ENCODE assay signal across 11 cellular contexts in genomic region chr19:7914598-7915045, GRCh38. TPM values are rescaled to one million over a fixed set of nuclear protein-coding genes. Genes with fewer than 3 reads are reported as not detected.
DNase-seq lines count a peak whose midpoint lies in the region; ATAC-seq and TF ChIP-seq lines count a peak whose summit lies in the region.
"Had no signal": no experiment of that assay in that cellular context is flagged by ENCODE, and none has a peak within 500 bp of the region (broad histone marks: within the 10 kb centered on the region; RNA-seq: fewer than 3 reads in every experiment).

TSS of gene TGFBR3L (plus strand) at chr19:7914830.

- H3K79me2 ChIP-seq in mammary epithelial cell (ENCODE audit: insufficient read depth, low read length) = no peaks in the 10 kb centered on the region

- H3K27ac Mint-ChIP-seq in MCF 10A (ENCODE audit: low read depth, unreplicated experiment) (no peak within 1 kb of the TSS), glutamatergic neuron (ENCODE audit: unreplicated experiment) (no peak within 1 kb of the TSS)
- H3K27ac Mint-ChIP-seq in stimulated activated naive B cell treated with anti-CD40 and anti-IgM and Interleukin-4, amounts not matched to agents 10 μg/mL and 1 μg/mL and 100 μg/mL, for 72 hours = no peak within 1 kb of the TSS

- intact Hi-C loops in MCF 10A (cut with micrococcal nuclease) (no loop called here), mammary epithelial cell (cut with micrococcal nuclease) (no loop called here)

- H3K4me1 Mint-ChIP-seq in MCF 10A (ENCODE audit: insufficient read depth, unreplicated experiment) (peaks cover 3% of the 10 kb centered on the region), glutamatergic neuron (ENCODE audit: low read depth, unreplicated experiment) (peaks cover 2% of the 10 kb centered on the region)
- H3K4me1 Mint-ChIP-seq in stimulated activated naive B cell treated with anti-CD40 and anti-IgM and Interleukin-4, amounts not matched to agents 10 μg/mL and 1 μg/mL and 100 μg/mL, for 72 hours = peaks cover 16 to 50% of the 10 kb centered on the region in 2 donors

- no peaks in the 10 kb centered on the region for H3K36me3 ChIP-seq in mammary epithelial cell (ENCODE audit: insufficient read depth, low read length)

- in situ Hi-C loops in mammary epithelial cell (cut with MboI; ENCODE audit: low sequenced_read_pairs in 2 of 2) = no loop called here

- no peak within 1 kb of the TSS for H3K27ac ChIP-seq in mammary epithelial cell (ENCODE audit: insufficient read depth, low read depth, low read length)
- H3K27ac ChIP-seq in RWPE1 = peak within 1 kb of the TSS; percentile 24
- H3K27ac ChIP-seq: prostate gland had no signal

- H3K4me2 ChIP-seq in mammary epithelial cell (ENCODE audit: insufficient read depth, low read depth, low read length) = no peak within 1 kb of the TSS

- no peak within 1 kb of the TSS for H3K4me3 ChIP-seq in mammary epithelial cell (replicated peaks in 1 of 3; ENCODE audit: insufficient read depth in 1 of 3, low read depth in 2 of 3, low read length in 3 of 3)

- H3K9me3 Mint-ChIP-seq in MCF 10A (ENCODE audit: unreplicated experiment) (no peaks in the 10 kb centered on the region), glutamatergic neuron (ENCODE audit: unreplicated experiment) (peaks cover 2% of the 10 kb centered on the region)
- no peaks in the 10 kb centered on the region for H3K9me3 Mint-ChIP-seq in stimulated activated naive B cell treated with anti-CD40 and anti-IgM and Interleukin-4, amounts not matched to agents 10 μg/mL and 1 μg/mL and 100 μg/mL, for 72 hours

- DNase-seq in MCF 10A (ENCODE audit: unreplicated experiment) (no peak), mammary epithelial cell (no peak), RWPE1 (ENCODE audit: low spot score) (no peak), glutamatergic neuron (peak; percentile 8), hypothalamus (lab: John Stamatoyannopoulos, UW) (no peak), iPS-NIHi7 (ENCODE audit: extremely low spot score) (no peak)
- no peak for DNase-seq in stimulated activated naive B cell treated with anti-CD40 and anti-IgM and Interleukin-4, amounts not matched to agents 10 μg/mL and 1 μg/mL and 100 μg/mL, for 72 hours
- DNase-seq: activated effector memory CD4-positive, alpha-beta T cell treated with anti-CD3 and anti-CD28 coated beads, Interleukin-2, amount 50 U/mL, for 16 hours; COR-L47 had no signal

- CTCF ChIA-PET in MCF 10A (lab: Yijun Ruan, JAX) = no interaction called here
- CTCF ChIA-PET in mammary epithelial cell (lab: Charles Lee; ENCODE audit: low non-redundant PET) = no interaction called here
- CTCF ChIA-PET in RWPE1 (lab: Yijun Ruan, JAX) = no interaction called here

- H3K27me3 ChIP-seq in mammary epithelial cell (ENCODE audit: insufficient read depth, low read length) = peaks cover 17% of the 10 kb centered on the region

- H3K9me3 ChIP-seq in mammary epithelial cell (replicated peaks; ENCODE audit: insufficient read depth, low read length) = no peaks in the 10 kb centered on the region
- H3K9me3 ChIP-seq: prostate gland had no signal

- H3K9ac ChIP-seq in mammary epithelial cell (ENCODE audit: insufficient read depth, low read length) = no peak within 1 kb of the TSS

- H3K4me1 ChIP-seq in mammary epithelial cell (ENCODE audit: insufficient read depth, low read length) = peaks cover 16% of the 10 kb centered on the region
- H3K4me1 ChIP-seq: prostate gland had no signal

- BruUV-seq in MCF 10A (replicated peaks; lab: Mats Ljungman, UMichigan) = no TSS peak
- no TSS peak for BruUV-seq in mammary epithelial cell (replicated peaks; lab: Mats Ljungman, UMichigan)

- H3K36me3 Mint-ChIP-seq in MCF 10A (ENCODE audit: insufficient read depth, unreplicated experiment) (peaks cover 27% of the 10 kb centered on the region), glutamatergic neuron (ENCODE audit: unreplicated experiment) (no peaks in the 10 kb centered on the region)
- peaks cover 30% of the 10 kb centered on the region in 2 donors for H3K36me3 Mint-ChIP-seq in stimulated activated naive B cell treated with anti-CD40 and anti-IgM and Interleukin-4, amounts not matched to agents 10 μg/mL and 1 μg/mL and 100 μg/mL, for 72 hours

- no peaks in the 10 kb centered on the region for H4K20me1 ChIP-seq in mammary epithelial cell (ENCODE audit: insufficient read depth, low read length)

- 76% methylated on average over 8 of the region's 12 CpGs for WGBS in mammary epithelial cell (ENCODE audit: low coverage, missing lambda C conversion rate)

- H2AFZ ChIP-seq in mammary epithelial cell (ENCODE audit: low read depth, low read length) = no peak within 1 kb of the TSS

- no peak for ATAC-seq in stimulated activated naive B cell treated with anti-CD40 and anti-IgM and Interleukin-4, amounts not matched to agents 10 μg/mL and 1 μg/mL and 100 μg/mL, for 72 hours (replicated peaks)
- ATAC-seq in HG03378 (IDR thresholded peaks at IDR 0.05; ENCODE audit: unreplicated experiment) = no peak

- H3K4me3 Mint-ChIP-seq in MCF 10A (ENCODE audit: unreplicated experiment) (peak within 1 kb of the TSS; percentile 68), glutamatergic neuron (ENCODE audit: unreplicated experiment) (peak within 1 kb of the TSS; percentile 75)
- H3K4me3 Mint-ChIP-seq in stimulated activated naive B cell treated with anti-CD40 and anti-IgM and Interleukin-4, amounts not matched to agents 10 μg/mL and 1 μg/mL and 100 μg/mL, for 72 hours = peak within 1 kb of the TSS; percentile 60 to 81

- POLR2A ChIA-PET in MCF 10A (lab: Yijun Ruan, JAX) (interaction anchor here (0.8 kb wide), 1 partner anchor 11 kb away, joined by 3 read pairs; the partner anchor contains the start of gene MAP2K7), RWPE1 (lab: Yijun Ruan, JAX; ENCODE audit: low non-redundant PET) (no interaction called here)

- TF ChIP-seq CTCF in MCF 10A (IDR thresholded peaks at IDR 0.05; ENCODE audit: unreplicated experiment) = no peak
- TF ChIP-seq CTCF in mammary epithelial cell (conservative IDR thresholded peaks at IDR 0.05 in 1 of 2, IDR thresholded peaks at IDR 0.05 in 1 of 2; ENCODE audit: extremely low read depth in 1 of 2, insufficient read depth in 1 of 2, low read depth in 1 of 2, low read length in 2 of 2) = no peak
- no peak for TF ChIP-seq CTCF in RWPE1 (conservative IDR thresholded peaks at IDR 0.05; ENCODE audit: low read depth)
- TF ChIP-seq CTCF in glutamatergic neuron (IDR thresholded peaks at IDR 0.05; ENCODE audit: partially characterized antibody, unreplicated experiment) = no peak

- H3K27me3 Mint-ChIP-seq in MCF 10A (ENCODE audit: insufficient read depth, unreplicated experiment) (no peaks in the 10 kb centered on the region), glutamatergic neuron (ENCODE audit: unreplicated experiment) (peaks cover 18% of the 10 kb centered on the region)
- peaks cover 32 to 42% of the 10 kb centered on the region in 2 donors for H3K27me3 Mint-ChIP-seq in stimulated activated naive B cell treated with anti-CD40 and anti-IgM and Interleukin-4, amounts not matched to agents 10 μg/mL and 1 μg/mL and 100 μg/mL, for 72 hours

- dilution Hi-C loops in mammary epithelial cell (cut with HindIII; ENCODE audit: low sequenced_read_pairs) = no loop called here

RNA-seq across cellular contexts. Expression of gene TGFBR3L, which starts in this region (rescaled TPM):
- total RNA-seq in MCF 10A (2022) (3.3 and 4.5 TPM in 2 replicates), mammary epithelial cell (1 to 10 TPM; 1.2 to 1.4 TPM), glutamatergic neuron (ENCODE audit: unreplicated experiment) (0.69 TPM)
- polyA plus RNA-seq in mammary epithelial cell = 0.23 TPM
- not detected for polyA minus RNA-seq in mammary epithelial cell

Comparison
In these comparisons a context has a peak if more than half of its experiments do, and no peak if none do; other contexts are left out.
1. Peak in DNase-seq in glutamatergic neuron; RNA of the gene not detected or under 1 TPM.